ENCODE assay signal across 28 cellular contexts in genomic region chr7:84492128-84492527, GRCh38.
DNase-seq lines count a peak whose midpoint lies in the region; ATAC-seq and TF ChIP-seq lines count a peak whose summit lies in the region.
"Had no signal": no experiment of that assay in that cellular context is flagged by ENCODE, and none has a peak within 500 bp of the region (broad histone marks: within the 10 kb centered on the region; RNA-seq: fewer than 3 reads in every experiment).

No MANE protein-coding gene starts in this region.

- H3K4me1 Mint-ChIP-seq in glutamatergic neuron (ENCODE audit: low read depth, unreplicated experiment), result peaks cover 25% of the 10 kb centered on the region
- H3K4me1 Mint-ChIP-seq: memory B cell had no signal

- peak; percentile 31 for DNase-seq in GM23248
- DNase-seq in glutamatergic neuron, result no peak
- peak; percentile 76 for DNase-seq in retina
- DNase-seq in stimulated activated CD4-positive, alpha-beta T cell treated with anti-CD3 and anti-CD28 coated beads, Interleukin-1b, Interleukin-23, amount 100 ng/mL, for 48 hours, result no peak
- DNase-seq in T-helper 2 cell, result no peak
- no peak for DNase-seq in medulla oblongata (ENCODE audit: extremely low spot score)
- DNase-seq: activated CD4-positive, alpha-beta T cell treated with anti-CD3 and anti-CD28 coated beads, Interleukin-2, amount 50 U/mL, for 48 hours; activated CD8-positive, alpha-beta memory T cell treated with anti-CD3 and anti-CD28 coated beads, Interleukin-2, amount 50 U/mL, for 4 hours; aorta; C1 segment of cervical spinal cord; Caco-2; caudate nucleus; KG1; left colon; MG63; NCI-H345; occipital lobe; RPMI8226; stimulated activated CD4-positive, alpha-beta T cell treated with anti-CD3 and anti-CD28 coated beads, Interleukin-4, amount 100 ng/mL, for 1 hour; substantia nigra had no signal

- peaks cover 3% of the 10 kb centered on the region for H3K27me3 Mint-ChIP-seq in glutamatergic neuron (ENCODE audit: unreplicated experiment)
- H3K27me3 Mint-ChIP-seq: dendritic cell treated with granulocyte-macrophage colony-stimulating factor and Interleukin-4, amounts not matched to agents 40 ng/mL and 50 ng/mL, for 4 days; memory B cell had no signal

- peak overlapping the region; percentile 46 for H3K9ac ChIP-seq in GM23248

- peak overlapping the region; percentile 65 for H2AFZ ChIP-seq in GM23248

- H3K36me3 Mint-ChIP-seq in glutamatergic neuron (ENCODE audit: unreplicated experiment), result no peaks in the 10 kb centered on the region
- H3K36me3 Mint-ChIP-seq: activated naive CD8-positive, alpha-beta T cell; memory B cell had no signal

- peak overlapping the region; percentile 69 for H3K4me3 Mint-ChIP-seq in glutamatergic neuron (ENCODE audit: unreplicated experiment)
- H3K4me3 Mint-ChIP-seq: activated naive CD8-positive, alpha-beta T cell; dendritic cell treated with granulocyte-macrophage colony-stimulating factor and Interleukin-4, amounts not matched to agents 40 ng/mL and 50 ng/mL, for 4 days; memory B cell had no signal

- H3K79me2 ChIP-seq in GM23248 (ENCODE audit: insufficient read depth), result 0 out of 2 replicates have a peak, but pooled peaks cover 3% of the 10 kb centered on the region

- no peaks in the 10 kb centered on the region for H3F3A ChIP-seq in GM23248 (ENCODE audit: insufficient read depth)

- peak overlapping the region; percentile 92 for H3K27ac Mint-ChIP-seq in glutamatergic neuron (ENCODE audit: unreplicated experiment)
- H3K27ac Mint-ChIP-seq: activated naive CD8-positive, alpha-beta T cell; dendritic cell treated with granulocyte-macrophage colony-stimulating factor and Interleukin-4, amounts not matched to agents 40 ng/mL and 50 ng/mL, for 4 days; memory B cell had no signal

- no peaks in the 10 kb centered on the region for H3K36me3 ChIP-seq in GM23248 (ENCODE audit: low read depth)
- H3K36me3 ChIP-seq: MG63, SJSA1 had no signal

- 15 to 23% methylated on average over 4 of the region's 4 CpGs for WGBS in GM23248 (ENCODE audit: low coverage in 1 of 2, low lambda C conversion rate in 2 of 2, missing lambda C conversion rate in 2 of 2), 2 experiments

- H4K20me1 ChIP-seq in GM23248 (ENCODE audit: insufficient read depth), result no peaks in the 10 kb centered on the region

- H3K9me3 ChIP-seq in GM23248 (ENCODE audit: low read depth), result no peaks in the 10 kb centered on the region
- H3K9me3 ChIP-seq: Caco-2, MG63, SJSA1 had no signal

- no peaks in the 10 kb centered on the region for H3K9me2 ChIP-seq in GM23248 (ENCODE audit: insufficient read depth)

- TF ChIP-seq CTCF in glutamatergic neuron (IDR thresholded peaks at IDR 0.05; ENCODE audit: partially characterized antibody, unreplicated experiment), result no peak

- ATAC-seq in SK-N-SH treated with all-trans-retinoic acid at 6 μM for 48 hours, result peak; percentile 42
- no peak for ATAC-seq in HG03521 (IDR thresholded peaks at IDR 0.05; ENCODE audit: unreplicated experiment)
- ATAC-seq: activated CD4-positive, CD25-positive, alpha-beta regulatory T cell treated with anti-CD3 and anti-CD28 coated beads, Interleukin-2, amount 50 U/mL, for 24 hours; HCT116; left colon had no signal

- no peak overlapping the region for H3K27ac ChIP-seq in GM23248
- H3K27ac ChIP-seq: SJSA1 had no signal

- in situ Hi-C loops in GM23248 (cut with MboI), result loop anchor here (25.0 kb wide), 1 partner anchor 1345 kb away; no protein-coding TSS in a partner anchor

- H3K9me3 Mint-ChIP-seq in glutamatergic neuron (ENCODE audit: unreplicated experiment), result peaks cover 7% of the 10 kb centered on the region
- H3K9me3 Mint-ChIP-seq: dendritic cell treated with granulocyte-macrophage colony-stimulating factor and Interleukin-4, amounts not matched to agents 40 ng/mL and 50 ng/mL, for 4 days had no signal

- peak overlapping the region; percentile 70 for H3K4me3 ChIP-seq in GM23248
- H3K4me3 ChIP-seq: MG63, SJSA1 had no signal

- H3K4me1 ChIP-seq in GM23248 (ENCODE audit: insufficient read depth), result peaks cover 30% of the 10 kb centered on the region
- H3K4me1 ChIP-seq: Caco-2, SJSA1 had no signal

- H3K4me2 ChIP-seq in GM23248 (ENCODE audit: unreplicated experiment), result peak overlapping the region; percentile 82

- no peaks in the 10 kb centered on the region for H3K27me3 ChIP-seq in GM23248 (replicated peaks; ENCODE audit: insufficient read depth)
- H3K27me3 ChIP-seq: MG63, SJSA1 had no signal

TF ChIP-seq in SK-N-SH treated with all-trans-retinoic acid at 6 μM for 48 hours, 23 proteins besides CTCF, POLR2A, EP300 and RAD21:
- TF ChIP-seq ZNF565 (CRISPR knock-in tag; conservative IDR thresholded peaks at IDR 0.05; ENCODE audit: low read depth) (no peak), CSRNP3 (CRISPR knock-in tag; IDR thresholded peaks at IDR 0.05) (no peak), TOX (CRISPR knock-in tag; IDR thresholded peaks at IDR 0.05; ENCODE audit: borderline replicate concordance) (no peak), ARNTL (CRISPR knock-in tag; IDR thresholded peaks at IDR 0.05; ENCODE audit: borderline replicate concordance, low read depth) (no peak)

Comparison
In these comparisons a context has a peak if more than half of its experiments do, and no peak if none do; other contexts are left out.
1. DNase-seq: peak in GM23248 (single experiment) and retina (single experiment); none in glutamatergic neuron (single experiment), stimulated activated CD4-positive, alpha-beta T cell treated with anti-CD3 and anti-CD28 coated beads, Interleukin-1b, Interleukin-23, amount 100 ng/mL, for 48 hours (single experiment), T-helper 2 cell (0 of 5) and medulla oblongata (single experiment).